Comparison of ENCODE assay signal across 8 cellular contexts in the genomic region with DNA sequence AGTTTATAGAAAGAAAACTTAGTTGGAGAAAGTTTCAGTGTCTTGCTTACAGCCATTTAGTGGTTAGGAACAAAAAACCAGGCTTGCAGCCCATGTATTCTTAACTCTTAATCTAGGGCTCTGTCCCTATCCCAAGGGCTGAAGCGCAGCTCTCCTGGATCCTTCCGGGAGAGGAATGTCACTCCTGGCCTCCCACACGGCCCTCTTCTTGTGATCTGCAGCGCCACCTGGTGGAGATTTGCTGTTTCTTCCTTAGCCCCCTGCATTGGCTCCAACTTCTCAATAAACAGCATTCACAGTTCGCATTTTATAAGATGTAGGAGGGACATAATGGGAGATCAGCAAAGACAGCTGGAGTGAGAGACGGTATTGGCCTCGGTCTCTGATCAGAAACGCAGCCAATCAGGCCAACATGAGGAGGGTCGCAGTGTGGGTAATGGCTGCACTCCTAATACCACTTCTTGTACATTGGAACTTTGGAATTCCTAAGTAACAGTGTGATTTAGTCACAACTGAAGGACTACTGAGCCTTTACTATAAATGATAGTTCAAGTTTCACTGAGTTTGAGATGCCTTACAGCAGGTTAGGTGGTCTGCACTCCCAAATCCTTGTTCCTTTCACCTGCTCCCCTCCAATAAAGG.
DNase-seq lines count a peak whose midpoint lies in the region; TF ChIP-seq lines count a peak whose summit lies in the region.

No MANE protein-coding gene starts in this region.

- DNase-seq in DMS79 treated with DMSO at 0.1 percent for 48 hours (lab: John Stamatoyannopoulos, UW) (peak; percentile 5), DMS79 (lab: John Stamatoyannopoulos, UW) (no peak), HFFc6 (peak; percentile 17), NCI-H2171 (lab: John Stamatoyannopoulos, UW) (peak; percentile 70), fibroblast of mammary gland (ENCODE audit: low read depth) (peak; percentile 75), neural crest cell (ENCODE audit: low read depth, low spot score) (peak; percentile 87), vagina (ENCODE audit: extremely low spot score in 2 of 2) (no peak)
- DNase-seq in activated CD4-positive, alpha-beta T cell treated with anti-CD3 and anti-CD28 coated beads for 48 hours = peak; percentile 62

- H3K27me3 ChIP-seq in vagina = no peaks in the 10 kb centered on the region

- H3K27me3 Mint-ChIP-seq in HFFc6 (ENCODE audit: insufficient read depth) (no peaks in the 10 kb centered on the region; the same call in 1 of the 2 replicates), neural crest cell (ENCODE audit: low read depth) (no peaks in the 10 kb centered on the region)

- no peaks in the 10 kb centered on the region for H3K36me3 Mint-ChIP-seq in HFFc6 (ENCODE audit: low read depth)
- H3K36me3 Mint-ChIP-seq in neural crest cell (ENCODE audit: low read depth) = no peaks in the 10 kb centered on the region

- H3K36me3 ChIP-seq in vagina = no peaks in the 10 kb centered on the region

- H3K9me3 Mint-ChIP-seq in HFFc6 = no peaks in the 10 kb centered on the region
- no peaks in the 10 kb centered on the region for H3K9me3 Mint-ChIP-seq in neural crest cell

- H3K4me1 ChIP-seq in vagina = no peaks in the 10 kb centered on the region

- H3K4me1 Mint-ChIP-seq in HFFc6 (ENCODE audit: low read depth) (no peaks in the 10 kb centered on the region), neural crest cell (no peaks in the 10 kb centered on the region)

- H3K27ac Mint-ChIP-seq in HFFc6 (no peak overlapping the region), neural crest cell (ENCODE audit: unreplicated experiment) (no peak overlapping the region)

- no peak overlapping the region for H3K27ac ChIP-seq in vagina

- no peaks in the 10 kb centered on the region for H3K9me3 ChIP-seq in vagina

- intact Hi-C loops in vagina (cut with DNase I) = no loop called here

- peak; percentile 91 for TF ChIP-seq CTCF in HFFc6 (IDR thresholded peaks at IDR 0.05)
- TF ChIP-seq CTCF in fibroblast of mammary gland (conservative IDR thresholded peaks at IDR 0.05; ENCODE audit: control insufficient read depth, insufficient read depth, low read depth, low read length) = peak; percentile 81
- peak; percentile 95 for TF ChIP-seq CTCF in neural crest cell (conservative IDR thresholded peaks at IDR 0.05)
- TF ChIP-seq CTCF in vagina (IDR thresholded peaks at IDR 0.05) = peak; percentile 62 to 68 (median 63)

- no peak overlapping the region for H3K4me3 ChIP-seq in fibroblast of mammary gland (ENCODE audit: control insufficient read depth, low read depth, low read length)
- H3K4me3 ChIP-seq in vagina = no peak overlapping the region

- H3K4me3 Mint-ChIP-seq in HFFc6 (no peak overlapping the region), neural crest cell (no peak overlapping the region)

- TF ChIP-seq POLR2A in vagina (IDR thresholded peaks at IDR 0.05) = no peak

Comparison
In these comparisons a context has a peak if more than half of its experiments do, and no peak if none do; other contexts are left out.
1. DNase-seq: peak in DMS79 treated with DMSO at 0.1 percent for 48 hours (single experiment), HFFc6 (single experiment), NCI-H2171 (single experiment), activated CD4-positive, alpha-beta T cell treated with anti-CD3 and anti-CD28 coated beads for 48 hours (single experiment), fibroblast of mammary gland (single experiment) and neural crest cell (single experiment); none in DMS79 (single experiment) and vagina (0 of 2).
2. Peak in every context shown above with its lines, with median percentiles within 50 percentile points of each other: CTCF ChIP-seq.